ENCODE assay signal across 1 cellular context in the genomic region with DNA sequence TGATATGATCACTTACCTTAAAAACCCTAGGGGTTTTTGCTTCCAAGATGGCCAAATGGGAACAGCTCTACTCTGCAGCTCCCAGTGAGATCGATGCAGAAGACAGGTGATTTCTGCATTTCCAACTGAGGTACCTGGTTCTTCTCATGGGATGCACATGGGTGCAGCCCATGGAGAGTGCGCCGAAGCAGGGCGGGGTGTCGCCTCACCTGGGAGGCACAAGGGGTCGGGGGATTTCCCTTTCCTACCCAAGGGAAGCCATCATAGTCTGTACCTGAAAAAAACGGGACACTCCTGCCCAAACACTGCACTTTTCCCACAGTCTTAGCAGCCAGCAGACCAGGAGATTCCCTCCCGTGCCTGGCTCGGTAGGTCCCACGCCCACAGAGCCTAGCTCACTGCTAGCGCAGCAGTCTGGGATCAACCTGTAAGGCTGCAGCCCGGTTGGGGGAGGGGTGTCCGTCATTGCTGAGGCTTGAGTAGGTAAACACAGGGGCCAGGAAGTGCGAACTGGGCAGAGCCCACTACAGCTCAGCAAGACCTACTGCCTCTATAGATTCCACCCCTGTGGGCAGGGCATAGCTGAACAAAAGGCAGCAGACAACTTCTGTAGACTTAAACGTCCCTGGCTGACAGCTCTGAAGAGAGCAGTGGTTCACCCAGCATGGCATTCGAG.
TF ChIP-seq lines count a peak whose summit lies in the region.

No MANE protein-coding gene starts in this region.

TF ChIP-seq in HepG2, 621 proteins besides CTCF, POLR2A, EP300 and RAD21 (continued from another document and continues in another):
- TF ChIP-seq ZNF543 (CRISPR knock-in tag; IDR thresholded peaks at IDR 0.05) (0 out of 2 replicates have a peak, but pooled peaks have one; percentile 61), IKZF4 (CRISPR knock-in tag; IDR thresholded peaks at IDR 0.05; ENCODE audit: borderline replicate concordance, low read depth, not compliant biosample characterization) (no peak), NCOA5 (CRISPR knock-in tag; IDR thresholded peaks at IDR 0.05) (no peak), AKAP8 (CRISPR knock-in tag; IDR thresholded peaks at IDR 0.05) (no peak), ZNF205 (CRISPR knock-in tag; IDR thresholded peaks at IDR 0.05) (peak; percentile 67; the same call in 1 of the 2 replicates), HNRNPH1 (optimal IDR thresholded peaks at IDR 0.05; ENCODE audit: low read depth, low read length) (no peak), TBX3 (IDR thresholded peaks at IDR 0.05; ENCODE audit: borderline replicate concordance) (peak; percentile 10; the same call in 1 of the 2 replicates), ZNF589 (CRISPR knock-in tag; conservative IDR thresholded peaks at IDR 0.05) (no peak; the same call in 1 of the 2 replicates), ZNF484 (CRISPR knock-in tag; IDR thresholded peaks at IDR 0.05; ENCODE audit: borderline replicate concordance, low read depth) (no peak), CREB1 (IDR thresholded peaks at IDR 0.05) (no peak), CREB1 (CRISPR knock-in tag; IDR thresholded peaks at IDR 0.05) (no peak), NFE2L1 (CRISPR knock-in tag; IDR thresholded peaks at IDR 0.05; ENCODE audit: borderline replicate concordance) (no peak), POLR2AphosphoS2 (IDR thresholded peaks at IDR 0.05; ENCODE audit: low read depth, low read length) (no peak), MYNN (CRISPR knock-in tag; IDR thresholded peaks at IDR 0.05; ENCODE audit: low read depth) (no peak), ZNF883 (CRISPR knock-in tag; IDR thresholded peaks at IDR 0.05; ENCODE audit: not compliant biosample characterization) (no peak), AGO2 (optimal IDR thresholded peaks at IDR 0.05; ENCODE audit: low read depth, low read length) (no peak), ZNF782 (CRISPR knock-in tag; IDR thresholded peaks at IDR 0.05; ENCODE audit: borderline replicate concordance) (no peak), SMAD3 (CRISPR knock-in tag; IDR thresholded peaks at IDR 0.05) (no peak), ZNF33B (CRISPR knock-in tag; IDR thresholded peaks at IDR 0.05) (no peak), ATF7-NPFF (CRISPR knock-in tag; IDR thresholded peaks at IDR 0.05; ENCODE audit: low read depth) (no peak), ZNF570 (CRISPR knock-in tag; IDR thresholded peaks at IDR 0.05; ENCODE audit: borderline replicate concordance) (no peak), GATA4 (IDR thresholded peaks at IDR 0.05; ENCODE audit: borderline replicate concordance, low read depth) (0 out of 2 replicates have a peak, but pooled peaks have one; percentile 23), ZNF337 (CRISPR knock-in tag; IDR thresholded peaks at IDR 0.05; ENCODE audit: borderline replicate concordance, low read depth) (no peak), MEIS2 (CRISPR knock-in tag; IDR thresholded peaks at IDR 0.05) (peak; percentile 24; the same call in 1 of the 2 replicates)
- TF ChIP-seq, protein P1, sequence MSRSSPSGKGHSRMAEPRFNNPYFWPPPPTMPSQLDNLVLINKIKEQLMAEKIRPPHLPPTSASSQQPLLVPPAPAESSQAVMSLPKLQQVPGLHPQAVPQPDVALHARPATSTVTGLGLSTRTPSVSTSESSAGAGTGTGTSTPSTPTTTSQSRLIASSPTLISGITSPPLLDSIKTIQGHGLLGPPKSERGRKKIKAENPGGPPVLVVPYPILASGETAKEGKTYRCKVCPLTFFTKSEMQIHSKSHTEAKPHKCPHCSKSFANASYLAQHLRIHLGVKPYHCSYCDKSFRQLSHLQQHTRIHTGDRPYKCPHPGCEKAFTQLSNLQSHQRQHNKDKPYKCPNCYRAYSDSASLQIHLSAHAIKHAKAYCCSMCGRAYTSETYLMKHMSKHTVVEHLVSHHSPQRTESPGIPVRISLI (CRISPR knock-in tag; IDR thresholded peaks at IDR 0.05; ENCODE audit: borderline replicate concordance) = 0 out of 2 replicates have a peak, but pooled peaks have one; percentile 8
- TF ChIP-seq, protein P2, sequence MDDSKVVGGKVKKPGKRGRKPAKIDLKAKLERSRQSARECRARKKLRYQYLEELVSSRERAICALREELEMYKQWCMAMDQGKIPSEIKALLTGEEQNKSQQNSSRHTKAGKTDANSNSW (CRISPR knock-in tag; IDR thresholded peaks at IDR 0.05; ENCODE audit: borderline replicate concordance) = no peak
- TF ChIP-seq, protein P3, sequence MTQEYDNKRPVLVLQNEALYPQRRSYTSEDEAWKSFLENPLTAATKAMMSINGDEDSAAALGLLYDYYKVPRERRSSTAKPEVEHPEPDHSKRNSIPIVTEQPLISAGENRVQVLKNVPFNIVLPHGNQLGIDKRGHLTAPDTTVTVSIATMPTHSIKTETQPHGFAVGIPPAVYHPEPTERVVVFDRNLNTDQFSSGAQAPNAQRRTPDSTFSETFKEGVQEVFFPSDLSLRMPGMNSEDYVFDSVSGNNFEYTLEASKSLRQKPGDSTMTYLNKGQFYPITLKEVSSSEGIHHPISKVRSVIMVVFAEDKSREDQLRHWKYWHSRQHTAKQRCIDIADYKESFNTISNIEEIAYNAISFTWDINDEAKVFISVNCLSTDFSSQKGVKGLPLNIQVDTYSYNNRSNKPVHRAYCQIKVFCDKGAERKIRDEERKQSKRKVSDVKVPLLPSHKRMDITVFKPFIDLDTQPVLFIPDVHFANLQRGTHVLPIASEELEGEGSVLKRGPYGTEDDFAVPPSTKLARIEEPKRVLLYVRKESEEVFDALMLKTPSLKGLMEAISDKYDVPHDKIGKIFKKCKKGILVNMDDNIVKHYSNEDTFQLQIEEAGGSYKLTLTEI (CRISPR knock-in tag; conservative IDR thresholded peaks at IDR 0.05) = no peak
- TF ChIP-seq, protein P4, sequence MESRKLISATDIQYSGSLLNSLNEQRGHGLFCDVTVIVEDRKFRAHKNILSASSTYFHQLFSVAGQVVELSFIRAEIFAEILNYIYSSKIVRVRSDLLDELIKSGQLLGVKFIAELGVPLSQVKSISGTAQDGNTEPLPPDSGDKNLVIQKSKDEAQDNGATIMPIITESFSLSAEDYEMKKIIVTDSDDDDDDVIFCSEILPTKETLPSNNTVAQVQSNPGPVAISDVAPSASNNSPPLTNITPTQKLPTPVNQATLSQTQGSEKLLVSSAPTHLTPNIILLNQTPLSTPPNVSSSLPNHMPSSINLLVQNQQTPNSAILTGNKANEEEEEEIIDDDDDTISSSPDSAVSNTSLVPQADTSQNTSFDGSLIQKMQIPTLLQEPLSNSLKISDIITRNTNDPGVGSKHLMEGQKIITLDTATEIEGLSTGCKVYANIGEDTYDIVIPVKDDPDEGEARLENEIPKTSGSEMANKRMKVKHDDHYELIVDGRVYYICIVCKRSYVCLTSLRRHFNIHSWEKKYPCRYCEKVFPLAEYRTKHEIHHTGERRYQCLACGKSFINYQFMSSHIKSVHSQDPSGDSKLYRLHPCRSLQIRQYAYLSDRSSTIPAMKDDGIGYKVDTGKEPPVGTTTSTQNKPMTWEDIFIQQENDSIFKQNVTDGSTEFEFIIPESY (CRISPR knock-in tag; IDR thresholded peaks at IDR 0.05) = no peak
- TF ChIP-seq, protein P5, sequence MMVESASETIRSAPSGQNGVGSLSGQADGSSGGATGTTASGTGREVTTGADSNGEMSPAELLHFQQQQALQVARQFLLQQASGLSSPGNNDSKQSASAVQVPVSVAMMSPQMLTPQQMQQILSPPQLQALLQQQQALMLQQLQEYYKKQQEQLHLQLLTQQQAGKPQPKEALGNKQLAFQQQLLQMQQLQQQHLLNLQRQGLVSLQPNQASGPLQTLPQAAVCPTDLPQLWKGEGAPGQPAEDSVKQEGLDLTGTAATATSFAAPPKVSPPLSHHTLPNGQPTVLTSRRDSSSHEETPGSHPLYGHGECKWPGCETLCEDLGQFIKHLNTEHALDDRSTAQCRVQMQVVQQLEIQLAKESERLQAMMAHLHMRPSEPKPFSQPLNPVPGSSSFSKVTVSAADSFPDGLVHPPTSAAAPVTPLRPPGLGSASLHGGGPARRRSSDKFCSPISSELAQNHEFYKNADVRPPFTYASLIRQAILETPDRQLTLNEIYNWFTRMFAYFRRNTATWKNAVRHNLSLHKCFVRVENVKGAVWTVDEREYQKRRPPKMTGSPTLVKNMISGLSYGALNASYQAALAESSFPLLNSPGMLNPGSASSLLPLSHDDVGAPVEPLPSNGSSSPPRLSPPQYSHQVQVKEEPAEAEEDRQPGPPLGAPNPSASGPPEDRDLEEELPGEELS (CRISPR knock-in tag; IDR thresholded peaks at IDR 0.05) = peak; percentile 75
- TF ChIP-seq, protein P6, sequence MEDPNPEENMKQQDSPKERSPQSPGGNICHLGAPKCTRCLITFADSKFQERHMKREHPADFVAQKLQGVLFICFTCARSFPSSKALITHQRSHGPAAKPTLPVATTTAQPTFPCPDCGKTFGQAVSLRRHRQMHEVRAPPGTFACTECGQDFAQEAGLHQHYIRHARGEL (CRISPR knock-in tag; IDR thresholded peaks at IDR 0.05) = no peak
- TF ChIP-seq, protein P7, sequence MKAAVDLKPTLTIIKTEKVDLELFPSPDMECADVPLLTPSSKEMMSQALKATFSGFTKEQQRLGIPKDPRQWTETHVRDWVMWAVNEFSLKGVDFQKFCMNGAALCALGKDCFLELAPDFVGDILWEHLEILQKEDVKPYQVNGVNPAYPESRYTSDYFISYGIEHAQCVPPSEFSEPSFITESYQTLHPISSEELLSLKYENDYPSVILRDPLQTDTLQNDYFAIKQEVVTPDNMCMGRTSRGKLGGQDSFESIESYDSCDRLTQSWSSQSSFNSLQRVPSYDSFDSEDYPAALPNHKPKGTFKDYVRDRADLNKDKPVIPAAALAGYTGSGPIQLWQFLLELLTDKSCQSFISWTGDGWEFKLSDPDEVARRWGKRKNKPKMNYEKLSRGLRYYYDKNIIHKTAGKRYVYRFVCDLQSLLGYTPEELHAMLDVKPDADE (CRISPR knock-in tag; IDR thresholded peaks at IDR 0.05) = no peak
- TF ChIP-seq, protein P8, sequence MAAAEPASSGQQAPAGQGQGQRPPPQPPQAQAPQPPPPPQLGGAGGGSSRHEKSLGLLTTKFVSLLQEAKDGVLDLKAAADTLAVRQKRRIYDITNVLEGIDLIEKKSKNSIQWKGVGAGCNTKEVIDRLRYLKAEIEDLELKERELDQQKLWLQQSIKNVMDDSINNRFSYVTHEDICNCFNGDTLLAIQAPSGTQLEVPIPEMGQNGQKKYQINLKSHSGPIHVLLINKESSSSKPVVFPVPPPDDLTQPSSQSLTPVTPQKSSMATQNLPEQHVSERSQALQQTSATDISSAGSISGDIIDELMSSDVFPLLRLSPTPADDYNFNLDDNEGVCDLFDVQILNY (CRISPR knock-in tag; conservative IDR thresholded peaks at IDR 0.05) = no peak
- TF ChIP-seq, protein P9, sequence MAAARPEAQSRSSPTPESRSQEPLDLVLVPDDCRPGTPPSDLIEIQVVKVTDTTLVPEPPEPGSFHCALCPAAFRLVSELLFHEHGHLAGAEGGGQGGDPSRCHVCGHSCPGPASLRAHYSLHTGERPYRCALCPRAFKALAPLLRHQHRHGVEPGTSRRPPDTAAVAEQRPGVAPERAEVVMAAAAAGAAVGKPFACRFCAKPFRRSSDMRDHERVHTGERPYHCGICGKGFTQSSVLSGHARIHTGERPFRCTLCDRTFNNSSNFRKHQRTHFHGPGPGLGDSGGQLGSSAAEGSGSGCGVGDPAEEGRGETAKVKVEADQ (CRISPR knock-in tag; IDR thresholded peaks at IDR 0.05; ENCODE audit: borderline replicate concordance) = no peak
- TF ChIP-seq, protein P10, sequence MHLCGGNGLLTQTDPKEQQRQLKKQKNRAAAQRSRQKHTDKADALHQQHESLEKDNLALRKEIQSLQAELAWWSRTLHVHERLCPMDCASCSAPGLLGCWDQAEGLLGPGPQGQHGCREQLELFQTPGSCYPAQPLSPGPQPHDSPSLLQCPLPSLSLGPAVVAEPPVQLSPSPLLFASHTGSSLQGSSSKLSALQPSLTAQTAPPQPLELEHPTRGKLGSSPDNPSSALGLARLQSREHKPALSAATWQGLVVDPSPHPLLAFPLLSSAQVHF (CRISPR knock-in tag; IDR thresholded peaks at IDR 0.05) = 0 out of 2 replicates have a peak, but pooled peaks have one; percentile 32
- TF ChIP-seq, protein P11, sequence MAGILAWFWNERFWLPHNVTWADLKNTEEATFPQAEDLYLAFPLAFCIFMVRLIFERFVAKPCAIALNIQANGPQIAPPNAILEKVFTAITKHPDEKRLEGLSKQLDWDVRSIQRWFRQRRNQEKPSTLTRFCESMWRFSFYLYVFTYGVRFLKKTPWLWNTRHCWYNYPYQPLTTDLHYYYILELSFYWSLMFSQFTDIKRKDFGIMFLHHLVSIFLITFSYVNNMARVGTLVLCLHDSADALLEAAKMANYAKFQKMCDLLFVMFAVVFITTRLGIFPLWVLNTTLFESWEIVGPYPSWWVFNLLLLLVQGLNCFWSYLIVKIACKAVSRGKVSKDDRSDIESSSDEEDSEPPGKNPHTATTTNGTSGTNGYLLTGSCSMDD (CRISPR knock-in tag; IDR thresholded peaks at IDR 0.05) = no peak
- TF ChIP-seq, protein P12, sequence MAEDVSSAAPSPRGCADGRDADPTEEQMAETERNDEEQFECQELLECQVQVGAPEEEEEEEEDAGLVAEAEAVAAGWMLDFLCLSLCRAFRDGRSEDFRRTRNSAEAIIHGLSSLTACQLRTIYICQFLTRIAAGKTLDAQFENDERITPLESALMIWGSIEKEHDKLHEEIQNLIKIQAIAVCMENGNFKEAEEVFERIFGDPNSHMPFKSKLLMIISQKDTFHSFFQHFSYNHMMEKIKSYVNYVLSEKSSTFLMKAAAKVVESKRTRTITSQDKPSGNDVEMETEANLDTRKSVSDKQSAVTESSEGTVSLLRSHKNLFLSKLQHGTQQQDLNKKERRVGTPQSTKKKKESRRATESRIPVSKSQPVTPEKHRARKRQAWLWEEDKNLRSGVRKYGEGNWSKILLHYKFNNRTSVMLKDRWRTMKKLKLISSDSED (CRISPR knock-in tag; IDR thresholded peaks at IDR 0.05) = no peak
- TF ChIP-seq, protein P13, sequence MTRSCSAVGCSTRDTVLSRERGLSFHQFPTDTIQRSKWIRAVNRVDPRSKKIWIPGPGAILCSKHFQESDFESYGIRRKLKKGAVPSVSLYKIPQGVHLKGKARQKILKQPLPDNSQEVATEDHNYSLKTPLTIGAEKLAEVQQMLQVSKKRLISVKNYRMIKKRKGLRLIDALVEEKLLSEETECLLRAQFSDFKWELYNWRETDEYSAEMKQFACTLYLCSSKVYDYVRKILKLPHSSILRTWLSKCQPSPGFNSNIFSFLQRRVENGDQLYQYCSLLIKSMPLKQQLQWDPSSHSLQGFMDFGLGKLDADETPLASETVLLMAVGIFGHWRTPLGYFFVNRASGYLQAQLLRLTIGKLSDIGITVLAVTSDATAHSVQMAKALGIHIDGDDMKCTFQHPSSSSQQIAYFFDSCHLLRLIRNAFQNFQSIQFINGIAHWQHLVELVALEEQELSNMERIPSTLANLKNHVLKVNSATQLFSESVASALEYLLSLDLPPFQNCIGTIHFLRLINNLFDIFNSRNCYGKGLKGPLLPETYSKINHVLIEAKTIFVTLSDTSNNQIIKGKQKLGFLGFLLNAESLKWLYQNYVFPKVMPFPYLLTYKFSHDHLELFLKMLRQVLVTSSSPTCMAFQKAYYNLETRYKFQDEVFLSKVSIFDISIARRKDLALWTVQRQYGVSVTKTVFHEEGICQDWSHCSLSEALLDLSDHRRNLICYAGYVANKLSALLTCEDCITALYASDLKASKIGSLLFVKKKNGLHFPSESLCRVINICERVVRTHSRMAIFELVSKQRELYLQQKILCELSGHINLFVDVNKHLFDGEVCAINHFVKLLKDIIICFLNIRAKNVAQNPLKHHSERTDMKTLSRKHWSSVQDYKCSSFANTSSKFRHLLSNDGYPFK (CRISPR knock-in tag; IDR thresholded peaks at IDR 0.05; ENCODE audit: borderline replicate concordance) = peak; percentile 53; the same call in 1 of the 2 replicates
